17 cellular contexts compared by ENCODE assay signal in genomic region chr7:104901239-104901638, GRCh38.
"Had no signal": no experiment of that assay in that cellular context is flagged by ENCODE, and none has a peak within 500 bp of the region (broad histone marks: within the 10 kb centered on the region; RNA-seq: fewer than 3 reads in every experiment).

No MANE protein-coding gene starts in this region.

- H3K4me3 ChIP-seq: cardiac muscle cell, esophagus muscularis mucosa, gastroesophageal sphincter, sigmoid colon, smooth muscle cell, upper lobe of right lung had no signal

- DNase-seq: activated CD8-positive, alpha-beta memory T cell treated with anti-CD3 and anti-CD28 coated beads, Interleukin-2, amount 50 U/mL, for 48 hours; activated naive CD4-positive, alpha-beta T cell treated with anti-CD3 and anti-CD28 coated beads for 36 hours; activated naive CD8-positive, alpha-beta T cell treated with anti-CD3 and anti-CD28 coated beads, Interleukin-2, amount 10 ng/mL, durations not matched to agents 7 days and 5 days; activated T-cell treated with anti-CD3 and anti-CD28 coated beads, Interleukin-2, amount 50 U/mL, for 4 hours; effector memory CD4-positive, alpha-beta T cell; left colon; occipital lobe; sigmoid colon; stimulated activated CD4-positive, alpha-beta T cell treated with anti-CD3 and anti-CD28 coated beads, Interleukin-2, amount 100 ng/mL, for 48 hours; stimulated activated CD8-positive, alpha-beta memory T cell treated with anti-CD3 and anti-CD28 coated beads, Interleukin-4, amount 100 ng/mL, for 48 hours; stimulated activated naive B cell treated with anti-CD40 and anti-IgM and Interleukin-4, amounts not matched to agents 10 μg/mL and 1 μg/mL and 100 μg/mL, for 72 hours; T-helper 9 cell; upper lobe of right lung had no signal

- H3K27ac ChIP-seq: esophagus muscularis mucosa, gastroesophageal sphincter, sigmoid colon, upper lobe of right lung had no signal

- H3K9me3 ChIP-seq: esophagus muscularis mucosa, gastroesophageal sphincter, sigmoid colon, upper lobe of right lung had no signal

- H3K27me3 ChIP-seq: cardiac muscle cell, esophagus muscularis mucosa, gastroesophageal sphincter, sigmoid colon, upper lobe of right lung had no signal

- H3K4me1 ChIP-seq: esophagus muscularis mucosa, gastroesophageal sphincter, sigmoid colon, upper lobe of right lung had no signal

- H3K36me3 ChIP-seq: cardiac muscle cell, esophagus muscularis mucosa, gastroesophageal sphincter, sigmoid colon, upper lobe of right lung had no signal
